In the genomic region with DNA sequence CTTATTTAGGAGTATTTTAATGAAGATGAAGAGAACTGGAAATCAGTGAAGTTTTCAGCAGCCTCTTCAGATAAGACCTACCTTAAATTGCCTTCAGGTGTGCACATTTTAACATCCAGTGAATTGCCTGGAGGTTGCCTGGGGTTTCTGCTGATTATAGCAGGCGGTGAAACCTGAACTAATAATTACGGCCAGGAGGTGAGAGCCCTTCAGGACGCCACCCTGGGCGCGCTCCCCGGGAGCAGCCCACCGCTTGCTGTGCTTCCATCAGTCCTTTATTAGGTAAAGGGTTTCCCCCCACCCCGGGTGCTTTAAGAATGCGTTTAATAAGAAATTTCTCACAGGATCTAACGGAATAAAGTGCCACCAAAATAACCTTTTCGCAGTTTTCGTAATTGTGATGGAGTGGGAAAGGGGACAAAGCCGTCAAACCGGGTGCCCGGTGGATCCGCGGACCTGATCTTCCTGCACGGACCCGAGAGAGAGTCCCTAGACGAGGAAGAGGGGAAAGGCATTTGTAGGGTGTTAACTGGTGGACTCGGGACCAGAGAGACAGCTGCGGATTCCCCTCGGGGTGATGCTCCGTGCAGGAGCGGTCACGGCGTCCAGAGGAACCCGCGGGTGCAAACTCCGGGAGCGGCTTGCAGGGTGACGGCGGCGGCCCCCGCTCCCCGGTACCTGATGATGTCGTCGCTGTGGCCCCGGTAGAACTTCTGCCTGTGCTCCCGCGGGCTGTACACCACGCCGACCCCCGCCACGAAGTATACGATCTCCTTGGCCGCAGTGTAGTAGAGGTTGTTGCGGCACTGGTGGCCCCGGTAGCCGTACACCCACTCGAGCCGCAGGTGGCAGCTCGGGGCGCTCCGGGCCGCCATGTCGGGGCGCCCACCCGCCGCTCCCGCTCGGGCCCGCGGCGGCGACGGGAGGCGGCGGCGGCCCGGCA, we compare ENCODE assay signal across 8 cellular contexts. TPM values are rescaled to one million over a fixed set of nuclear protein-coding genes. Genes with fewer than 3 reads are reported as not detected.
A peak's percentile ranks its signal among the peaks of the same experiment; 100 is the strongest.
DNase-seq lines count a peak whose midpoint lies in the region; ATAC-seq and TF ChIP-seq lines count a peak whose summit lies in the region.

No MANE protein-coding gene starts in this region.

- peak overlapping the region; percentile 57; the same call in 1 of the 2 replicates for H2AFZ ChIP-seq in OCI-LY3 (ENCODE audit: low read depth, low read length)

- no peaks in the 10 kb centered on the region for H4K20me1 ChIP-seq in OCI-LY3 (ENCODE audit: insufficient read depth, low read length)

- H3K4me2 ChIP-seq in OCI-LY3 (ENCODE audit: low read length): peak overlapping the region; percentile 79

- H3K36me3 ChIP-seq in OCI-LY3 (replicated peaks; ENCODE audit: low read depth, low read length): peaks cover 3% of the 10 kb centered on the region
- H3K36me3 ChIP-seq in breast epithelium: no peaks in the 10 kb centered on the region

- H3K9ac ChIP-seq in OCI-LY3 (ENCODE audit: low read length): peak overlapping the region; percentile 67

- TF ChIP-seq POLR2A in breast epithelium (IDR thresholded peaks at IDR 0.05): no peak

- DNase-seq in COR-L47 (lab: John Stamatoyannopoulos, UW) (peak; percentile 37), HFF-Myc (ENCODE audit: extremely low read depth, low read depth) (no peak), breast epithelium (ENCODE audit: low spot score in 2 of 2) (no peak), kidney tubule cell (ENCODE audit: low spot score) (peak; percentile 9)
- DNase-seq in stimulated activated CD4-positive, alpha-beta T cell treated with anti-CD3 and anti-CD28 coated beads, Interleukin-2, amount 100 ng/mL, for 4 hours (ENCODE audit: low read depth): peak; percentile 9

- H3K4me1 ChIP-seq in OCI-LY3 (ENCODE audit: low read length) (peaks cover 7% of the 10 kb centered on the region), breast epithelium (no peaks in the 10 kb centered on the region)

- H3K4me3 ChIP-seq in HFF-Myc (replicated peaks; ENCODE audit: low read depth, low read length): peak overlapping the region; percentile 66
- H3K4me3 ChIP-seq in OCI-LY3 (ENCODE audit: low read length): peak overlapping the region; percentile 83
- peak overlapping the region; percentile 45 to 73 (median 70) for H3K4me3 ChIP-seq in breast epithelium

- no peaks in the 10 kb centered on the region for H3K79me2 ChIP-seq in OCI-LY3 (ENCODE audit: low read length)

- no peak for ATAC-seq in HG03571 (IDR thresholded peaks at IDR 0.05; ENCODE audit: unreplicated experiment)
- ATAC-seq in GM18867 (IDR thresholded peaks at IDR 0.05; ENCODE audit: unreplicated experiment): no peak

- H3K9me3 ChIP-seq in OCI-LY3 (ENCODE audit: insufficient read depth, low read length): peaks cover 2% of the 10 kb centered on the region; the same call in 1 of the 2 replicates
- no peaks in the 10 kb centered on the region for H3K9me3 ChIP-seq in breast epithelium

- TF ChIP-seq CTCF in HFF-Myc (IDR thresholded peaks at IDR 0.05; ENCODE audit: low read depth, low read length, missing control alignments): no peak
- TF ChIP-seq CTCF in OCI-LY3 (IDR thresholded peaks at IDR 0.05; ENCODE audit: low read depth, low read length): no peak
- no peak for TF ChIP-seq CTCF in breast epithelium (IDR thresholded peaks at IDR 0.05)

- intact Hi-C loops in breast epithelium (cut with DNase I; ENCODE audit: low total_unique reads): no loop called here

- H3K27me3 ChIP-seq in OCI-LY3 (ENCODE audit: low read depth, low read length): no peaks in the 10 kb centered on the region
- H3K27me3 ChIP-seq in breast epithelium: no peaks in the 10 kb centered on the region

- peak overlapping the region; percentile 40 for H3K27ac ChIP-seq in OCI-LY3 (ENCODE audit: low read length)
- peak overlapping the region; percentile 73 to 83 for H3K27ac ChIP-seq in breast epithelium

RNA-seq across cellular contexts. Expression of gene EML5, which starts 0.9 kb away (rescaled TPM):
- 1 to 10 TPM in 2 of 3 donors, under 1 TPM in 1; 0.96 to 5.6 (median 4.3) TPM for total RNA-seq in breast epithelium

RNA-seq across cellular contexts. Expression of gene TTC8, which starts 32.6 kb away (rescaled TPM):
- 10 to 100 TPM; 18.9 to 58.2 (median 44.6) TPM for total RNA-seq in breast epithelium

Comparison
In these comparisons a context has a peak if more than half of its experiments do, and no peak if none do; other contexts are left out.
1. DNase-seq: peak in COR-L47 (single experiment), kidney tubule cell (single experiment) and stimulated activated CD4-positive, alpha-beta T cell treated with anti-CD3 and anti-CD28 coated beads, Interleukin-2, amount 100 ng/mL, for 4 hours (single experiment); none in HFF-Myc (single experiment) and breast epithelium (0 of 2).
2. Peak in every context shown above with its lines, with median percentiles within 50 percentile points of each other: H3K4me3 ChIP-seq.